Comparison of ENCODE assay signal across 8 cellular contexts in the genomic region with DNA sequence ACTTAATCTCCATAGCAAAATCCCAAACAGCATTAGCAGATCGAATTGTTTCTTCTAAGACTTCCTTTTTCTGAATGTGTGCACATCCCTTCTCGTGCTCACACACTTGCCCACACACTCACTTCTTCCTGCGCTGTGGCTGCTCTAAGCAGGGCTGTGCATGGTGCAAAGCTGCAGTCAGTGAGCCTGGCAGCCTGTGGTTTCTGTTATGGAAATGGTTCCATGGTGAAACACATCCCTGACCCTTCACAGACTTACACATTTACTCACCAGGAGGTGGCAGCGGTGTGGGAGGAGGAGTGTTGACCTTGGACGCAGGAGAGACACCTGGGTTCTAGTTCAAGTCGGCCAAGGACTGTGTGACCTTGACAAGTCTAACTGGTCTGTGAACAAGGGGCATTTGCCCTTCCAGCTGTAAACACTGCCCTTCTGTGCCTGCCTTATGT. TPM values are rescaled to one million over a fixed set of nuclear protein-coding genes. Genes with fewer than 3 reads are reported as not detected.
DNase-seq lines count a peak whose midpoint lies in the region; ATAC-seq lines count a peak whose summit lies in the region.

No MANE protein-coding gene starts in this region.

- H3K27me3 Mint-ChIP-seq in activated naive CD4-positive, alpha-beta T cell treated with anti-CD3 and anti-CD28 coated beads for 36 hours (ENCODE audit: low read depth): no peaks in the 10 kb centered on the region
- H3K27me3 Mint-ChIP-seq in activated CD8-positive, alpha-beta T cell treated with anti-CD3 and anti-CD28 coated beads, Interleukin-2, amount 10 ng/mL, durations not matched to agents 7 days and 5 days (ENCODE audit: low read depth): no peaks in the 10 kb centered on the region

- no peak overlapping the region for H3K27ac Mint-ChIP-seq in activated naive CD4-positive, alpha-beta T cell treated with anti-CD3 and anti-CD28 coated beads for 36 hours
- peak overlapping the region; percentile 21 for H3K27ac Mint-ChIP-seq in activated CD8-positive, alpha-beta T cell treated with anti-CD3 and anti-CD28 coated beads, Interleukin-2, amount 10 ng/mL, durations not matched to agents 7 days and 5 days

- no peak overlapping the region for H3K4me3 Mint-ChIP-seq in activated naive CD4-positive, alpha-beta T cell treated with anti-CD3 and anti-CD28 coated beads for 36 hours
- no peak overlapping the region for H3K4me3 Mint-ChIP-seq in activated CD8-positive, alpha-beta T cell treated with anti-CD3 and anti-CD28 coated beads, Interleukin-2, amount 10 ng/mL, durations not matched to agents 7 days and 5 days

- ATAC-seq in activated CD8-positive, alpha-beta T cell treated with anti-CD3 and anti-CD28 coated beads, Interleukin-2, amount 10 ng/mL, durations not matched to agents 7 days and 5 days: peak; percentile 61

- H3K4me1 Mint-ChIP-seq in activated naive CD4-positive, alpha-beta T cell treated with anti-CD3 and anti-CD28 coated beads for 36 hours (ENCODE audit: low read depth): peaks cover 55% of the 10 kb centered on the region
- H3K4me1 Mint-ChIP-seq in activated CD8-positive, alpha-beta T cell treated with anti-CD3 and anti-CD28 coated beads, Interleukin-2, amount 10 ng/mL, durations not matched to agents 7 days and 5 days (ENCODE audit: low read depth): peaks cover 78% of the 10 kb centered on the region

- DNase-seq in activated naive CD4-positive, alpha-beta T cell treated with anti-CD3 and anti-CD28 coated beads for 36 hours: peak; percentile 48
- DNase-seq in activated naive CD4-positive, alpha-beta T cell (lab: John Stamatoyannopoulos, UW): no peak
- peak; percentile 50 for DNase-seq in M059J (ENCODE audit: low read depth)
- peak; percentile 50 for DNase-seq in activated CD8-positive, alpha-beta T cell treated with anti-CD3 and anti-CD28 coated beads, Interleukin-2, amount 10 ng/mL, durations not matched to agents 7 days and 5 days
- peak; percentile 70 for DNase-seq in kidney tubule cell (ENCODE audit: low spot score)
- DNase-seq in NCI-H774 (lab: John Stamatoyannopoulos, UW): no peak
- DNase-seq in mesenteric fat pad (ENCODE audit: low spot score): no peak
- no peak for DNase-seq in activated CD4-positive, CD25-positive, alpha-beta regulatory T cell treated with anti-CD3 and anti-CD28 coated beads, Interleukin-2, amount 50 U/mL, for 72 hours

- no peaks in the 10 kb centered on the region for H3K36me3 Mint-ChIP-seq in activated naive CD4-positive, alpha-beta T cell treated with anti-CD3 and anti-CD28 coated beads for 36 hours (ENCODE audit: low read depth)
- H3K36me3 Mint-ChIP-seq in activated CD8-positive, alpha-beta T cell treated with anti-CD3 and anti-CD28 coated beads, Interleukin-2, amount 10 ng/mL, durations not matched to agents 7 days and 5 days (ENCODE audit: low read depth): no peaks in the 10 kb centered on the region

- POLR2A ChIA-PET in activated CD8-positive, alpha-beta T cell treated with anti-CD3 and anti-CD28 coated beads, Interleukin-2, amount 10 ng/mL, durations not matched to agents 7 days and 5 days (lab: Charles Lee): no interaction called here

- intact Hi-C loops in activated naive CD4-positive, alpha-beta T cell treated with anti-CD3 and anti-CD28 coated beads for 36 hours (cut with micrococcal nuclease): loop anchor here (1.0 to 10.0 kb wide), 4 partner anchors 10 to 578 kb away; a partner anchor contains a TSS

- CTCF ChIA-PET in activated naive CD4-positive, alpha-beta T cell treated with anti-CD3 and anti-CD28 coated beads for 36 hours (lab: Charles Lee): interaction anchor here (0.6 kb wide), 1 partner anchor 26 kb away, joined by 3 read pairs; no protein-coding TSS in a partner anchor
- CTCF ChIA-PET in activated CD8-positive, alpha-beta T cell treated with anti-CD3 and anti-CD28 coated beads, Interleukin-2, amount 10 ng/mL, durations not matched to agents 7 days and 5 days (lab: Charles Lee): interaction anchor here (1.3 kb wide), 1 partner anchor 13 kb away, joined by 3 read pairs; no protein-coding TSS in a partner anchor

- H3K9me3 Mint-ChIP-seq in activated naive CD4-positive, alpha-beta T cell treated with anti-CD3 and anti-CD28 coated beads for 36 hours: no peaks in the 10 kb centered on the region
- H3K9me3 Mint-ChIP-seq in activated CD8-positive, alpha-beta T cell treated with anti-CD3 and anti-CD28 coated beads, Interleukin-2, amount 10 ng/mL, durations not matched to agents 7 days and 5 days (ENCODE audit: insufficient read depth): no peaks in the 10 kb centered on the region

RNA-seq across cellular contexts. Expression of a gene that starts 24.9 kb away (rescaled TPM):
- 1 to 10 TPM; 5.1 to 6.3 TPM for total RNA-seq in activated naive CD4-positive, alpha-beta T cell treated with anti-CD3 and anti-CD28 coated beads for 36 hours
- 0.42 and 3.8 TPM in 2 replicates for total RNA-seq in M059J (2014; rRNA removed; shearing (Covaris generic))
- total RNA-seq in activated CD8-positive, alpha-beta T cell treated with anti-CD3 and anti-CD28 coated beads, Interleukin-2, amount 10 ng/mL, durations not matched to agents 7 days and 5 days: 1 to 10 TPM; 1.1 to 1.3 TPM
- total RNA-seq in mesenteric fat pad: 113 TPM

Comparison
In these comparisons a context has a peak if more than half of its experiments do, and no peak if none do; other contexts are left out.
1. DNase-seq: peak in activated naive CD4-positive, alpha-beta T cell treated with anti-CD3 and anti-CD28 coated beads for 36 hours (single experiment), M059J (single experiment), activated CD8-positive, alpha-beta T cell treated with anti-CD3 and anti-CD28 coated beads, Interleukin-2, amount 10 ng/mL, durations not matched to agents 7 days and 5 days (single experiment) and kidney tubule cell (single experiment); none in activated naive CD4-positive, alpha-beta T cell (0 of 4), NCI-H774 (single experiment), mesenteric fat pad (single experiment) and activated CD4-positive, CD25-positive, alpha-beta regulatory T cell treated with anti-CD3 and anti-CD28 coated beads, Interleukin-2, amount 50 U/mL, for 72 hours (single experiment).
2. RNA of a gene that starts 24.9 kb away (total RNA-seq): 113 TPM in mesenteric fat pad (single experiment); 5.1 to 6.3 TPM in activated naive CD4-positive, alpha-beta T cell treated with anti-CD3 and anti-CD28 coated beads for 36 hours, 0.42 to 3.8 TPM in M059J and 1.1 to 1.3 TPM in activated CD8-positive, alpha-beta T cell treated with anti-CD3 and anti-CD28 coated beads, Interleukin-2, amount 10 ng/mL, durations not matched to agents 7 days and 5 days; every median in the first group is over 10 times any median in the second.